ENCODE assay signal across 8 cellular contexts in the genomic region with DNA sequence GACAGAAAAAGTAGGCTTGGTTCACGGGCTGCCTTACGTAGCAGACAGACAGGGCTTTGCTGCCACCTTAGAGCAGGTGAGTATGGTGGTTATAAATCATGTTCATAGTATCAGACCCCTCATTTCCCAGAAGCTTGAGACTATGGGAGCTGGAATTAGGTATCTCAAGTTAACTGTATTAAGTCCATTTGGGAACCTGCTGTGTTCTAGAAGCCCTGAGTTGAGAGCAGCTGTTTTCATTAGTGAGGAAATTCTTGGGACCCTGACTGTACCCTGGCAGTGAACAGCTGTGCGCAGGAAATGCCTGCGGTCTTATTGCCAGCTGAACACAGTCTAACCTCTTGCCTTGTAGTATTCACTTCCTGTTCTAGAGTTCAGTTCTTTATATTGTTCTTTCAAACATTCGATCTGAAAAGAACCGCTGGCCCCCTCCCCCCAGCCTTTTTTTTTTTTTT. TPM values are rescaled to one million over a fixed set of nuclear protein-coding genes. Genes with fewer than 3 reads are reported as not detected.
DNase-seq lines count a peak whose midpoint lies in the region; ATAC-seq and TF ChIP-seq lines count a peak whose summit lies in the region.

No MANE protein-coding gene starts in this region.

- H3K9me3 Mint-ChIP-seq in GM23338 (no peaks in the 10 kb centered on the region), WTC11 (no peaks in the 10 kb centered on the region)

- DNase-seq in AG04449 (ENCODE audit: low read depth, low spot score) (peak; percentile 50), fibroblast of gingiva (ENCODE audit: low read depth) (peak; percentile 45), GM23338 (ENCODE audit: low spot score) (no peak), WTC11 (ENCODE audit: low spot score) (no peak)
- DNase-seq in activated CD4-positive, alpha-beta T cell treated with anti-CD3 and anti-CD28 coated beads for 4 hours, result peak; percentile 53 to 56
- peak; percentile 17 to 37 for DNase-seq in stimulated activated CD4-positive, alpha-beta T cell treated with anti-CD3 and anti-CD28 coated beads, Interleukin-1b, Interleukin-23, amount 100 ng/mL, for 4 hours (ENCODE audit: low read depth in 2 of 2)

- peaks cover 19% of the 10 kb centered on the region; the same call in 1 of the 2 replicates for H3K79me2 ChIP-seq in GM23338 (replicated peaks; ENCODE audit: insufficient read depth)

- ATAC-seq in GM19397 (IDR thresholded peaks at IDR 0.05; ENCODE audit: unreplicated experiment), result peak; percentile 99
- ATAC-seq in HG03469 (IDR thresholded peaks at IDR 0.05; ENCODE audit: unreplicated experiment), result peak; percentile 88
- no peak for ATAC-seq in GM23338
- ATAC-seq in WTC11, result no peak

- POLR2A ChIA-PET in AG04449 (lab: Yijun Ruan, JAX), result interaction anchor here (0.7 to 1.1 kb wide), 2 partner anchors 107 to 148 kb away, joined by 3 to 4 read pairs; no protein-coding TSS in a partner anchor
- POLR2A ChIA-PET in WTC11 (lab: Charles Lee), result no interaction called here

- peaks cover 3% of the 10 kb centered on the region; the same call in 1 of the 2 replicates for H3K36me3 ChIP-seq in GM23338 (ENCODE audit: insufficient read depth)

- H3K4me3 ChIP-seq in AG04449 (ENCODE audit: low read depth, low read length) (no peak overlapping the region), GM23338 (no peak overlapping the region)

- H3K27ac ChIP-seq in GM23338 (ENCODE audit: low read depth), result no peak overlapping the region

- no peak overlapping the region for H2AFZ ChIP-seq in GM23338

- H3K4me1 Mint-ChIP-seq in GM23338 (no peaks in the 10 kb centered on the region), WTC11 (no peaks in the 10 kb centered on the region)

- H3K4me3 Mint-ChIP-seq in GM23338 (no peak overlapping the region), WTC11 (no peak overlapping the region)

- no peaks in the 10 kb centered on the region for H3K4me1 ChIP-seq in GM23338 (ENCODE audit: insufficient read depth)

- H3K27ac Mint-ChIP-seq in GM23338 (no peak overlapping the region), WTC11 (no peak overlapping the region)

- H3K9me2 ChIP-seq in GM23338 (ENCODE audit: insufficient read depth), result no peaks in the 10 kb centered on the region

- H4K20me1 ChIP-seq in GM23338 (replicated peaks; ENCODE audit: insufficient read depth), result 0 out of 2 replicates have a peak, but pooled peaks cover 3% of the 10 kb centered on the region

- H3F3A ChIP-seq in GM23338 (replicated peaks; ENCODE audit: low read depth), result no peaks in the 10 kb centered on the region

- H3K27me3 Mint-ChIP-seq in GM23338 (ENCODE audit: insufficient read depth, low read depth, poor library complexity) (no peaks in the 10 kb centered on the region), WTC11 (ENCODE audit: low read depth) (no peaks in the 10 kb centered on the region)

- no peaks in the 10 kb centered on the region for H3K27me3 ChIP-seq in GM23338 (ENCODE audit: insufficient read depth)

- CTCF ChIA-PET in AG04449 (lab: Yijun Ruan, JAX), result interaction anchor here (1.5 kb wide), 1 partner anchor 23 kb away, joined by 3 read pairs; no protein-coding TSS in a partner anchor
- CTCF ChIA-PET in WTC11 (lab: Charles Lee), result no interaction called here

- no peak for TF ChIP-seq CTCF in AG04449 (IDR thresholded peaks at IDR 0.05; ENCODE audit: insufficient read depth, low read length, missing control alignments)
- no peak for TF ChIP-seq CTCF in GM23338 (conservative IDR thresholded peaks at IDR 0.05; ENCODE audit: low read depth in 2 of 2)
- TF ChIP-seq CTCF in WTC11 (IDR thresholded peaks at IDR 0.05), result no peak

- H3K36me3 Mint-ChIP-seq in GM23338 (ENCODE audit: low read depth) (peaks cover 20% of the 10 kb centered on the region; the same call in 2 of the 3 replicates), WTC11 (peaks cover 25% of the 10 kb centered on the region)

- H3K4me2 ChIP-seq in GM23338, result no peak overlapping the region

TF ChIP-seq in GM23338, 12 proteins besides CTCF, POLR2A, EP300 and RAD21:
- TF ChIP-seq ZNF331 (CRISPR knock-in tag; IDR thresholded peaks at IDR 0.05; ENCODE audit: low read depth) (no peak), CREB1 (CRISPR knock-in tag; IDR thresholded peaks at IDR 0.05; ENCODE audit: low read depth) (no peak), STAT1 (IDR thresholded peaks at IDR 0.05; ENCODE audit: unreplicated experiment) (no peak), POLR2AphosphoS5 (IDR thresholded peaks at IDR 0.05; ENCODE audit: low read depth) (no peak), EZH2 (IDR thresholded peaks at IDR 0.05; ENCODE audit: low read depth, unreplicated experiment) (no peak)
- TF ChIP-seq, protein P1, sequence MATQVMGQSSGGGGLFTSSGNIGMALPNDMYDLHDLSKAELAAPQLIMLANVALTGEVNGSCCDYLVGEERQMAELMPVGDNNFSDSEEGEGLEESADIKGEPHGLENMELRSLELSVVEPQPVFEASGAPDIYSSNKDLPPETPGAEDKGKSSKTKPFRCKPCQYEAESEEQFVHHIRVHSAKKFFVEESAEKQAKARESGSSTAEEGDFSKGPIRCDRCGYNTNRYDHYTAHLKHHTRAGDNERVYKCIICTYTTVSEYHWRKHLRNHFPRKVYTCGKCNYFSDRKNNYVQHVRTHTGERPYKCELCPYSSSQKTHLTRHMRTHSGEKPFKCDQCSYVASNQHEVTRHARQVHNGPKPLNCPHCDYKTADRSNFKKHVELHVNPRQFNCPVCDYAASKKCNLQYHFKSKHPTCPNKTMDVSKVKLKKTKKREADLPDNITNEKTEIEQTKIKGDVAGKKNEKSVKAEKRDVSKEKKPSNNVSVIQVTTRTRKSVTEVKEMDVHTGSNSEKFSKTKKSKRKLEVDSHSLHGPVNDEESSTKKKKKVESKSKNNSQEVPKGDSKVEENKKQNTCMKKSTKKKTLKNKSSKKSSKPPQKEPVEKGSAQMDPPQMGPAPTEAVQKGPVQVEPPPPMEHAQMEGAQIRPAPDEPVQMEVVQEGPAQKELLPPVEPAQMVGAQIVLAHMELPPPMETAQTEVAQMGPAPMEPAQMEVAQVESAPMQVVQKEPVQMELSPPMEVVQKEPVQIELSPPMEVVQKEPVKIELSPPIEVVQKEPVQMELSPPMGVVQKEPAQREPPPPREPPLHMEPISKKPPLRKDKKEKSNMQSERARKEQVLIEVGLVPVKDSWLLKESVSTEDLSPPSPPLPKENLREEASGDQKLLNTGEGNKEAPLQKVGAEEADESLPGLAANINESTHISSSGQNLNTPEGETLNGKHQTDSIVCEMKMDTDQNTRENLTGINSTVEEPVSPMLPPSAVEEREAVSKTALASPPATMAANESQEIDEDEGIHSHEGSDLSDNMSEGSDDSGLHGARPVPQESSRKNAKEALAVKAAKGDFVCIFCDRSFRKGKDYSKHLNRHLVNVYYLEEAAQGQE (IDR thresholded peaks at IDR 0.05; ENCODE audit: unreplicated experiment), result no peak

TF ChIP-seq in WTC11, 78 proteins besides CTCF, POLR2A, EP300 and RAD21:
- TF ChIP-seq STAT6 (CRISPR knock-in tag; conservative IDR thresholded peaks at IDR 0.05; ENCODE audit: low read depth), result no peak
- no peak for TF ChIP-seq MXD4 (CRISPR knock-in tag; IDR thresholded peaks at IDR 0.05; ENCODE audit: borderline replicate concordance)
- no peak for TF ChIP-seq CDX4 (CRISPR knock-in tag; IDR thresholded peaks at IDR 0.05; ENCODE audit: borderline replicate concordance)
- no peak for TF ChIP-seq GTF2I (CRISPR knock-in tag; conservative IDR thresholded peaks at IDR 0.05)
- TF ChIP-seq JAZF1 (CRISPR knock-in tag; IDR thresholded peaks at IDR 0.05), result no peak

RNA-seq across cellular contexts. Expression of gene UGCG, which starts 29.8 kb away (rescaled TPM):
- total RNA-seq in GM23338 (2014; rRNA removed; shearing (Covaris generic)), result 44.9 and 48.1 TPM in 2 replicates
- 27.8 and 30.4 TPM in 2 replicates for polyA plus RNA-seq in GM23338 (2016; fragmentation: Nextera tagmentation; extraction: Ambion mirVana)
- 34.0 to 37.5 TPM (median 34.6 TPM) in 3 replicates for total RNA-seq in WTC11 (2021)

Comparison
In these comparisons a context has a peak if more than half of its experiments do, and no peak if none do; other contexts are left out.
1. DNase-seq: peak in AG04449 (single experiment), activated CD4-positive, alpha-beta T cell treated with anti-CD3 and anti-CD28 coated beads for 4 hours (2 of 2), fibroblast of gingiva (single experiment) and stimulated activated CD4-positive, alpha-beta T cell treated with anti-CD3 and anti-CD28 coated beads, Interleukin-1b, Interleukin-23, amount 100 ng/mL, for 4 hours (2 of 2); none in GM23338 (single experiment) and WTC11 (single experiment).
2. ATAC-seq: peak in GM19397 (single experiment) and HG03469 (single experiment); none in GM23338 (single experiment) and WTC11 (single experiment).